14 cellular contexts compared by ENCODE assay signal in genomic region chr2:74922592-74923227, GRCh38. TPM values are rescaled to one million over a fixed set of nuclear protein-coding genes. Genes with fewer than 3 reads are reported as not detected.
DNase-seq lines count a peak whose midpoint lies in the region; ATAC-seq and TF ChIP-seq lines count a peak whose summit lies in the region.
"Had no signal": no experiment of that assay in that cellular context is flagged by ENCODE, and none has a peak within 500 bp of the region (broad histone marks: within the 10 kb centered on the region; RNA-seq: fewer than 3 reads in every experiment).

No MANE protein-coding gene starts in this region.

- POLR2A ChIA-PET in HEK293 (lab: Yijun Ruan, JAX): no interaction called here

- H3K9ac ChIP-seq in adipocyte (ENCODE audit: low read length): no peak overlapping the region

- DNase-seq in NCI-H226 (peak; percentile 50), adipocyte (ENCODE audit: low read depth) (peak; percentile 30), myocyte (ENCODE audit: low read depth) (peak; percentile 17), globus pallidus (ENCODE audit: low spot score) (no peak), germinal center (ENCODE audit: low spot score) (no peak), amygdala (lab: John Stamatoyannopoulos, UW) (no peak)
- DNase-seq: dorsolateral prefrontal cortex; NCI-H1092; NCI-H510A; stimulated activated naive CD4-positive, alpha-beta T cell had no signal

- no peak overlapping the region for H3K27ac ChIP-seq in HEK293 (ENCODE audit: extremely low read depth, low read depth, low read length)
- H3K27ac ChIP-seq: ascending aorta, dorsolateral prefrontal cortex, VCaP had no signal

- H3K36me3 ChIP-seq in HEK293 (ENCODE audit: control insufficient read depth in 2 of 2, insufficient read depth in 1 of 2, low read length in 2 of 2) (no peaks in the 10 kb centered on the region), adipocyte (ENCODE audit: control insufficient read depth, insufficient read depth, low read length, severe bottlenecking) (no peaks in the 10 kb centered on the region)
- H3K36me3 ChIP-seq: ascending aorta had no signal

- no peak for ATAC-seq in HG02798 (IDR thresholded peaks at IDR 0.05; ENCODE audit: poor library complexity, unreplicated experiment)

- TF ChIP-seq CTCF in HEK293 (tag by site-specific recombination; IDR thresholded peaks at IDR 0.05): no peak

- no peaks in the 10 kb centered on the region for H3K27me3 ChIP-seq in adipocyte (replicated peaks; ENCODE audit: control insufficient read depth, insufficient read depth, low read length)
- H3K27me3 ChIP-seq: ascending aorta had no signal

- no peaks in the 10 kb centered on the region for H3K9me3 ChIP-seq in HEK293 (ENCODE audit: control insufficient read depth, insufficient read depth, low read depth, low read length)
- no peaks in the 10 kb centered on the region for H3K9me3 ChIP-seq in adipocyte (ENCODE audit: control insufficient read depth, low read length)
- H3K9me3 ChIP-seq: ascending aorta had no signal

- no peak overlapping the region for H3K4me3 ChIP-seq in HEK293 (ENCODE audit: low read depth, low read length)
- H3K4me3 ChIP-seq in adipocyte (ENCODE audit: low read length): no peak overlapping the region
- H3K4me3 ChIP-seq: ascending aorta, dorsolateral prefrontal cortex had no signal

- CTCF ChIA-PET in HEK293 (lab: Yijun Ruan, JAX): interaction anchor here (0.6 kb wide), 1 partner anchor 319 kb away, joined by 3 read pairs; no protein-coding TSS in a partner anchor

- H3K4me1 ChIP-seq in HEK293 (ENCODE audit: control insufficient read depth, insufficient read depth, low read length): no peaks in the 10 kb centered on the region
- H3K4me1 ChIP-seq in adipocyte (ENCODE audit: control insufficient read depth, insufficient read depth, low read length): peaks cover 10% of the 10 kb centered on the region
- H3K4me1 ChIP-seq: ascending aorta had no signal

TF ChIP-seq in HEK293, 187 proteins besides CTCF, POLR2A, EP300 and RAD21:
- TF ChIP-seq ZBTB17 (tag by site-specific recombination; IDR thresholded peaks at IDR 0.05) (0 out of 2 replicates have a peak, but pooled peaks have one; percentile 20), ZNF785 (tag by site-specific recombination; IDR thresholded peaks at IDR 0.05) (no peak)
- TF ChIP-seq, protein P1, sequence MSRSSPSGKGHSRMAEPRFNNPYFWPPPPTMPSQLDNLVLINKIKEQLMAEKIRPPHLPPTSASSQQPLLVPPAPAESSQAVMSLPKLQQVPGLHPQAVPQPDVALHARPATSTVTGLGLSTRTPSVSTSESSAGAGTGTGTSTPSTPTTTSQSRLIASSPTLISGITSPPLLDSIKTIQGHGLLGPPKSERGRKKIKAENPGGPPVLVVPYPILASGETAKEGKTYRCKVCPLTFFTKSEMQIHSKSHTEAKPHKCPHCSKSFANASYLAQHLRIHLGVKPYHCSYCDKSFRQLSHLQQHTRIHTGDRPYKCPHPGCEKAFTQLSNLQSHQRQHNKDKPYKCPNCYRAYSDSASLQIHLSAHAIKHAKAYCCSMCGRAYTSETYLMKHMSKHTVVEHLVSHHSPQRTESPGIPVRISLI (tag by site-specific recombination; IDR thresholded peaks at IDR 0.05): peak; percentile 55; the same call in 1 of the 2 replicates

RNA-seq across cellular contexts. Expression of gene POLE4, which starts 35.7 kb away (rescaled TPM):
- 16.5 and 16.7 TPM in 2 replicates for total RNA-seq in myocyte
- 59.9 TPM for polyA plus RNA-seq in myocyte (2012)

Comparison
In these comparisons a context has a peak if more than half of its experiments do, and no peak if none do; other contexts are left out.
1. DNase-seq: peak in NCI-H226 (single experiment), adipocyte (single experiment) and myocyte (single experiment); none in globus pallidus (single experiment), germinal center (single experiment) and amygdala (0 of 56).